1 cellular context compared by ENCODE assay signal in genomic region chr5:69300537-69301203, GRCh38.
A peak's percentile ranks its signal among the peaks of the same experiment; 100 is the strongest.
TF ChIP-seq lines count a peak whose summit lies in the region.

No MANE protein-coding gene starts in this region.

TF ChIP-seq in K562, 482 proteins besides CTCF, POLR2A, EP300 and RAD21 (continued from another document):
- TF ChIP-seq PBX2 (CRISPR knock-in tag; IDR thresholded peaks at IDR 0.05; ENCODE audit: low read depth): no peak
- peak; percentile 29; the same call in 1 of the 2 replicates for TF ChIP-seq PBX2 (tag; conservative IDR thresholded peaks at IDR 0.05; ENCODE audit: low read depth)
TF ChIP-seq in K562: peak in this region for 68.
